In the genomic region with DNA sequence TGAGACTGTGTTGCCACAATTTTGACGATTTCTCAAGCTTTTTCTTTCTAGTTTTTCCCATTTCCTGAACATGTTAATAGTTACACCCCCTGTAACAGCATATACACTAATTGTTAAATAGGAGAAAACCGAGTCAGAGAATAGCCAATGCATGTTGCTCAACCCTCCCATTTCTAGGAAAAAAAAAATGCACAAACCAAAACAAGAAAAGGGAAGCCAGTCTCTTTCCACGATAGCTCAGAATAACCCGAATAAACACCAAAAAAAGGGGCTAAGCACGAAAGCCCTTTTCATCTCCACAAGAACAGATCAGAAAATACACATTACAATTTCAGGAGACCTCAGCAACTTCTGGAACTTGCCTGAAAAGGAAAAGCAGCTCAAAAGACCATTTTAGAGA, we compare ENCODE assay signal across 1 cellular context.
TF ChIP-seq lines count a peak whose summit lies in the region.

No MANE protein-coding gene starts in this region.

TF ChIP-seq in IMR-90, 13 proteins besides CTCF, POLR2A, EP300 and RAD21:
- TF ChIP-seq CHD1 (IDR thresholded peaks at IDR 0.05; ENCODE audit: low read depth, low read length) (no peak), CEBPB (IDR thresholded peaks at IDR 0.05; ENCODE audit: low read depth, low read length) (no peak), NFE2L2 (IDR thresholded peaks at IDR 0.05; ENCODE audit: low read depth, low read length) (no peak), MAZ (IDR thresholded peaks at IDR 0.05; ENCODE audit: borderline replicate concordance, low read depth, low read length) (no peak), SMC3 (IDR thresholded peaks at IDR 0.05; ENCODE audit: low read depth, low read length) (no peak), BHLHE40 (IDR thresholded peaks at IDR 0.05; ENCODE audit: low read depth, low read length) (no peak), RFX5 (IDR thresholded peaks at IDR 0.05; ENCODE audit: low read depth, low read length) (no peak), FOS (IDR thresholded peaks at IDR 0.05; ENCODE audit: low read depth, low read length) (no peak), MAFK (IDR thresholded peaks at IDR 0.05; ENCODE audit: low read depth, low read length) (no peak), RCOR1 (IDR thresholded peaks at IDR 0.05; ENCODE audit: insufficient replicate concordance, low read length) (no peak), MXI1 (IDR thresholded peaks at IDR 0.05; ENCODE audit: borderline replicate concordance, low read depth, low read length) (no peak)
- TF ChIP-seq, protein P1, sequence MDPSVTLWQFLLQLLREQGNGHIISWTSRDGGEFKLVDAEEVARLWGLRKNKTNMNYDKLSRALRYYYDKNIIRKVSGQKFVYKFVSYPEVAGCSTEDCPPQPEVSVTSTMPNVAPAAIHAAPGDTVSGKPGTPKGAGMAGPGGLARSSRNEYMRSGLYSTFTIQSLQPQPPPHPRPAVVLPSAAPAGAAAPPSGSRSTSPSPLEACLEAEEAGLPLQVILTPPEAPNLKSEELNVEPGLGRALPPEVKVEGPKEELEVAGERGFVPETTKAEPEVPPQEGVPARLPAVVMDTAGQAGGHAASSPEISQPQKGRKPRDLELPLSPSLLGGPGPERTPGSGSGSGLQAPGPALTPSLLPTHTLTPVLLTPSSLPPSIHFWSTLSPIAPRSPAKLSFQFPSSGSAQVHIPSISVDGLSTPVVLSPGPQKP (IDR thresholded peaks at IDR 0.05; ENCODE audit: borderline replicate concordance, low read depth, low read length): no peak
- TF ChIP-seq, protein P2, sequence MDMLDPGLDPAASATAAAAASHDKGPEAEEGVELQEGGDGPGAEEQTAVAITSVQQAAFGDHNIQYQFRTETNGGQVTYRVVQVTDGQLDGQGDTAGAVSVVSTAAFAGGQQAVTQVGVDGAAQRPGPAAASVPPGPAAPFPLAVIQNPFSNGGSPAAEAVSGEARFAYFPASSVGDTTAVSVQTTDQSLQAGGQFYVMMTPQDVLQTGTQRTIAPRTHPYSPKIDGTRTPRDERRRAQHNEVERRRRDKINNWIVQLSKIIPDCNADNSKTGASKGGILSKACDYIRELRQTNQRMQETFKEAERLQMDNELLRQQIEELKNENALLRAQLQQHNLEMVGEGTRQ (IDR thresholded peaks at IDR 0.05; ENCODE audit: low read depth, low read length): no peak
TF ChIP-seq in IMR-90: peak in this region for 0.
